Comparison of ENCODE assay signal across 9 cellular contexts in genomic region chr3:66481071-66482001, GRCh38. TPM values are rescaled to one million over a fixed set of nuclear protein-coding genes. Genes with fewer than 3 reads are reported as not detected.
DNase-seq lines count a peak whose midpoint lies in the region; ATAC-seq and TF ChIP-seq lines count a peak whose summit lies in the region.
"Had no signal": no experiment of that assay in that cellular context is flagged by ENCODE, and none has a peak within 500 bp of the region (broad histone marks: within the 10 kb centered on the region; RNA-seq: fewer than 3 reads in every experiment).

No MANE protein-coding gene starts in this region.

- peaks cover 14% of the 10 kb centered on the region for H3K36me3 Mint-ChIP-seq in activated CD4-positive, alpha-beta T cell treated with anti-CD3 and anti-CD28 coated beads for 36 hours (ENCODE audit: low read depth)

- H3K36me3 ChIP-seq in fibroblast of lung (ENCODE audit: control insufficient read depth, insufficient read depth, low read length), result no peaks in the 10 kb centered on the region
- H3K36me3 ChIP-seq in MG63, result no peaks in the 10 kb centered on the region

- H3K9me3 ChIP-seq in fibroblast of lung (ENCODE audit: control insufficient read depth, insufficient read depth, low read depth, low read length) (no peaks in the 10 kb centered on the region), MG63 (no peaks in the 10 kb centered on the region)

- no peak for TF ChIP-seq CTCF in fibroblast of lung (conservative IDR thresholded peaks at IDR 0.05 in 1 of 2, IDR thresholded peaks at IDR 0.05 in 1 of 2; ENCODE audit: low read depth in 1 of 2, low read length in 2 of 2)

- H3K4me1 ChIP-seq in fibroblast of lung (ENCODE audit: control insufficient read depth, extremely low read depth, insufficient read depth, low read length), result peaks cover 35% of the 10 kb centered on the region

- no peaks in the 10 kb centered on the region for H3K27me3 Mint-ChIP-seq in activated CD4-positive, alpha-beta T cell treated with anti-CD3 and anti-CD28 coated beads for 36 hours

- DNase-seq in activated CD4-positive, alpha-beta T cell treated with anti-CD3 and anti-CD28 coated beads for 36 hours, result no peak
- DNase-seq in activated CD4-positive, alpha-beta T cell treated with anti-CD3 and anti-CD28 coated beads for 1 hour, result no peak
- DNase-seq in NCI-H69 (lab: John Stamatoyannopoulos, UW) (peak; percentile 36), fibroblast of lung (ENCODE audit: low read depth in 2 of 2) (peak; percentile 52 to 87), substantia nigra (lab: John Stamatoyannopoulos, UW) (no peak), MG63 (no peak), NCI-H2171 (lab: John Stamatoyannopoulos, UW) (no peak)
- no peak for DNase-seq in stimulated activated CD4-positive, alpha-beta T cell treated with anti-CD3 and anti-CD28 coated beads, Interleukin-4, amount 100 ng/mL, for 24 hours
- DNase-seq: NCI-H187 had no signal

- H3K9me3 Mint-ChIP-seq in activated CD4-positive, alpha-beta T cell treated with anti-CD3 and anti-CD28 coated beads for 36 hours (ENCODE audit: low read depth), result peaks cover 5% of the 10 kb centered on the region

- H3K9ac ChIP-seq in fibroblast of lung (ENCODE audit: insufficient read depth, low read length), result no peak overlapping the region

- peak overlapping the region; percentile 85 for H3K4me2 ChIP-seq in fibroblast of lung (ENCODE audit: extremely low read depth, insufficient read depth, low read length)

- H2AFZ ChIP-seq in fibroblast of lung (ENCODE audit: low read length), result no peak overlapping the region

- POLR2A ChIA-PET in activated CD4-positive, alpha-beta T cell treated with anti-CD3 and anti-CD28 coated beads for 36 hours (lab: Charles Lee), result interaction anchor here (0.6 to 1.5 kb wide), 3 partner anchors 12 to 51 kb away, joined by 3 to 4 read pairs (median 3); no protein-coding TSS in a partner anchor

- H3K27me3 ChIP-seq in fibroblast of lung (ENCODE audit: control insufficient read depth, insufficient read depth, low read length) (no peaks in the 10 kb centered on the region), MG63 (no peaks in the 10 kb centered on the region)

- H3K4me1 Mint-ChIP-seq in activated CD4-positive, alpha-beta T cell treated with anti-CD3 and anti-CD28 coated beads for 36 hours, result peaks cover 83% of the 10 kb centered on the region

- no peak for ATAC-seq in activated CD4-positive, alpha-beta T cell treated with anti-CD3 and anti-CD28 coated beads for 36 hours

- intact Hi-C loops in activated CD4-positive, alpha-beta T cell treated with anti-CD3 and anti-CD28 coated beads for 36 hours (cut with DNase I, micrococcal nuclease), result loop anchor here in 1 of 2 experiments (1.0 to 10.0 kb wide), 4 partner anchors 8 to 177 kb away; no protein-coding TSS in a partner anchor

- CTCF ChIA-PET in activated CD4-positive, alpha-beta T cell treated with anti-CD3 and anti-CD28 coated beads for 36 hours (lab: Charles Lee), result interaction anchor here (0.6 to 1.7 kb wide), 9 partner anchors 8 to 397 kb away, joined by 3 to 6 read pairs (median 3); no protein-coding TSS in a partner anchor

- peaks cover 41% of the 10 kb centered on the region for H3K79me2 ChIP-seq in fibroblast of lung (ENCODE audit: control insufficient read depth, insufficient read depth, low read length)

- H4K20me1 ChIP-seq in fibroblast of lung (ENCODE audit: control insufficient read depth, extremely low read depth, insufficient read depth, low read length), result no peaks in the 10 kb centered on the region

- peak overlapping the region; percentile 51 for H3K4me3 Mint-ChIP-seq in activated CD4-positive, alpha-beta T cell treated with anti-CD3 and anti-CD28 coated beads for 36 hours

- H3K27ac ChIP-seq in fibroblast of lung (ENCODE audit: insufficient read depth, low read length), result peak overlapping the region; percentile 26
- H3K27ac ChIP-seq in substantia nigra (ENCODE audit: low read depth, low read length, poor library complexity, severe bottlenecking), result peak overlapping the region; percentile 94

- H3K4me3 ChIP-seq in fibroblast of lung (replicated peaks in 1 of 4; ENCODE audit: control extremely low read depth in 1 of 4, insufficient read depth in 1 of 4, low read depth in 3 of 4, low read length in 4 of 4) (peak overlapping the region in 2 of 4 experiments; percentile 18 to 25), MG63 (no peak overlapping the region)

- peak overlapping the region; percentile 85 for H3K27ac Mint-ChIP-seq in activated CD4-positive, alpha-beta T cell treated with anti-CD3 and anti-CD28 coated beads for 36 hours

RNA-seq across cellular contexts. Expression of gene LRIG1, which starts 19.5 kb away (rescaled TPM):
- total RNA-seq in activated CD4-positive, alpha-beta T cell treated with anti-CD3 and anti-CD28 coated beads for 36 hours, result 10 to 100 TPM; 19.1 to 22.7 TPM
- 82.4 and 104 TPM in 2 replicates for total RNA-seq in fibroblast of lung
- 27.9 and 46.5 TPM in 2 replicates for polyA plus RNA-seq in fibroblast of lung
- 23.1 and 33.6 TPM in 2 replicates for polyA plus RNA-seq in fibroblast of lung (2012)
- polyA minus RNA-seq in fibroblast of lung (ENCODE audit: low replicate concordance), result 126 and 180 TPM in 2 replicates
- total RNA-seq in MG63 (2014; rRNA removed; shearing (Covaris generic); ENCODE audit: low replicate concordance), result 8.4 and 9.3 TPM in 2 replicates

Comparison
In these comparisons a context has a peak if more than half of its experiments do, and no peak if none do; other contexts are left out.
1. DNase-seq: peak in NCI-H69 (single experiment) and fibroblast of lung (2 of 2); none in activated CD4-positive, alpha-beta T cell treated with anti-CD3 and anti-CD28 coated beads for 36 hours (single experiment), activated CD4-positive, alpha-beta T cell treated with anti-CD3 and anti-CD28 coated beads for 1 hour (single experiment), substantia nigra (0 of 49), MG63 (single experiment), NCI-H2171 (single experiment) and stimulated activated CD4-positive, alpha-beta T cell treated with anti-CD3 and anti-CD28 coated beads, Interleukin-4, amount 100 ng/mL, for 24 hours (single experiment).